ENCODE assay signal across 25 cellular contexts in genomic region chr1:202591523-202591922, GRCh38.
DNase-seq lines count a peak whose midpoint lies in the region; ATAC-seq and TF ChIP-seq lines count a peak whose summit lies in the region.
"Had no signal": no experiment of that assay in that cellular context is flagged by ENCODE, and none has a peak within 500 bp of the region (broad histone marks: within the 10 kb centered on the region; RNA-seq: fewer than 3 reads in every experiment).

No MANE protein-coding gene starts in this region.

- no peaks in the 10 kb centered on the region for H3K27me3 Mint-ChIP-seq in T-helper 17 cell
- H3K27me3 Mint-ChIP-seq: brain had no signal

- no peak overlapping the region for H3K4me3 Mint-ChIP-seq in T-helper 17 cell
- H3K4me3 Mint-ChIP-seq: brain, natural killer cell had no signal

- H3K4me1 ChIP-seq in HEK293 (ENCODE audit: control insufficient read depth, insufficient read depth, low read length) (peaks cover 2% of the 10 kb centered on the region; the same call in 1 of the 2 replicates), gastroesophageal sphincter (peaks cover 9 to 70% (median 40%) of the 10 kb centered on the region in 3 donors), thoracic aorta (ENCODE audit: control insufficient read depth in 1 of 2, low read depth in 2 of 2) (peaks cover 26 to 67% of the 10 kb centered on the region in 2 donors)

- ATAC-seq in T-helper 17 cell (no peak), gastroesophageal sphincter (no peak), thoracic aorta (ENCODE audit: insufficient number of reproducible peaks, low FRiP score, low read depth) (no peak), GM21390 (IDR thresholded peaks at IDR 0.05; ENCODE audit: unreplicated experiment) (no peak), HG03571 (IDR thresholded peaks at IDR 0.05; ENCODE audit: unreplicated experiment) (no peak)
- ATAC-seq: lower lobe of right lung, mucosa of descending colon, natural killer cell had no signal

- CTCF ChIA-PET in HEK293 (lab: Yijun Ruan, JAX), result interaction anchor here (0.6 to 3.0 kb wide), 5 partner anchors 9 to 354 kb away, joined by 3 to 14 read pairs (median 4); no protein-coding TSS in a partner anchor

- H3K27me3 ChIP-seq in gastroesophageal sphincter, result no peaks in the 10 kb centered on the region
- H3K27me3 ChIP-seq in thoracic aorta (replicated peaks; ENCODE audit: insufficient read depth), result no peaks in the 10 kb centered on the region

- H3K9me3 ChIP-seq in HEK293 (ENCODE audit: control insufficient read depth, insufficient read depth, low read depth, low read length) (no peaks in the 10 kb centered on the region), T-helper 17 cell (ENCODE audit: control insufficient read depth, low read length, poor library complexity, severe bottlenecking) (no peaks in the 10 kb centered on the region), gastroesophageal sphincter (no peaks in the 10 kb centered on the region), thoracic aorta (no peaks in the 10 kb centered on the region)
- H3K9me3 ChIP-seq: lower lobe of right lung, mucosa of descending colon had no signal

- 100% methylated on average over 2 of the region's 8 CpGs; no CpG with 5 or more reads in 1 of the 2 donors for WGBS in gastroesophageal sphincter (ENCODE audit: low coverage in 1 of 2), 2 donors

- H3K4me1 Mint-ChIP-seq in T-helper 17 cell, result peaks cover 6% of the 10 kb centered on the region

- POLR2A ChIA-PET in HEK293 (lab: Yijun Ruan, JAX), result interaction anchor here (0.6 kb wide), 1 partner anchor 108 kb away, joined by 4 read pairs; no protein-coding TSS in a partner anchor

- no peaks in the 10 kb centered on the region for H3K36me3 ChIP-seq in HEK293 (ENCODE audit: control insufficient read depth in 2 of 2, insufficient read depth in 1 of 2, low read length in 2 of 2)
- peaks cover 0 to 30% of the 10 kb centered on the region in 2 donors for H3K36me3 ChIP-seq in gastroesophageal sphincter
- H3K36me3 ChIP-seq in thoracic aorta, result peaks cover 3% of the 10 kb centered on the region
- H3K36me3 ChIP-seq: lower lobe of right lung had no signal

- H3K4me3 ChIP-seq in HEK293 (ENCODE audit: low read depth, low read length) (no peak overlapping the region), gastroesophageal sphincter (no peak overlapping the region), thoracic aorta (no peak overlapping the region)
- H3K4me3 ChIP-seq: K562, lower lobe of right lung, mucosa of descending colon, skin epidermis had no signal

- TF ChIP-seq POLR2A in gastroesophageal sphincter (IDR thresholded peaks at IDR 0.05), result no peak

- H3K27ac ChIP-seq in HEK293 (ENCODE audit: extremely low read depth, low read depth, low read length) (no peak overlapping the region), gastroesophageal sphincter (peak overlapping the region in 3 of 4 donors; percentile 83 to 90 (median 86)), thoracic aorta (peak overlapping the region; percentile 94 to 96)
- H3K27ac ChIP-seq: C4-2B, lower lobe of right lung, WERI-Rb-1 had no signal

- peaks cover 8% of the 10 kb centered on the region for H3K36me3 Mint-ChIP-seq in T-helper 17 cell (ENCODE audit: low read depth)
- H3K36me3 Mint-ChIP-seq: natural killer cell had no signal

- peak overlapping the region; percentile 63 for H3K27ac Mint-ChIP-seq in T-helper 17 cell
- H3K27ac Mint-ChIP-seq: activated T-helper 2 cell treated with anti-CD3 and anti-CD28 coated beads, Interferon-gamma antibody, Interleukin-2, Interleukin-4, amounts not matched to agents 10 μg/mL and 5 μg/mL and 100 μg/mL, durations not matched to agents 14 hours and 24 hours and 36 hours had no signal

- DNase-seq in T-helper 17 cell (no peak), thoracic aorta (ENCODE audit: low spot score) (no peak)
- DNase-seq in activated CD4-positive, alpha-beta T cell treated with anti-CD3 and anti-CD28 coated beads, Interleukin-2, amount 50 U/mL, for 4 hours, result no peak
- DNase-seq: activated CD4-positive, alpha-beta T cell treated with anti-CD3 and anti-CD28 coated beads for 4 hours; activated naive CD4-positive, alpha-beta T cell treated with anti-CD3 and anti-CD28 coated beads, Interleukin-2, amount 50 U/mL, for 16 hours; COR-L47; DMS79; lower lobe of right lung; mucosa of descending colon; natural killer cell; NCI-H1092; NCI-H187; NCI-H82; occipital lobe; stimulated activated naive CD4-positive, alpha-beta T cell; WERI-Rb-1 had no signal

- TF ChIP-seq CTCF in HEK293 (tag by site-specific recombination; IDR thresholded peaks at IDR 0.05) (no peak), gastroesophageal sphincter (IDR thresholded peaks at IDR 0.05) (no peak), thoracic aorta (IDR thresholded peaks at IDR 0.05) (no peak)

- TF ChIP-seq EP300 in gastroesophageal sphincter (IDR thresholded peaks at IDR 0.05), result no peak

TF ChIP-seq in HEK293, 187 proteins besides CTCF, POLR2A, EP300 and RAD21:
- TF ChIP-seq ZFHX2 (tag by site-specific recombination; conservative IDR thresholded peaks at IDR 0.05), result peak; percentile 15; the same call in 1 of the 2 replicates
- no peak for TF ChIP-seq ZNF211 (tag by site-specific recombination; IDR thresholded peaks at IDR 0.05; ENCODE audit: low read depth)
TF ChIP-seq in HEK293: peak in this region for 1.
